ENCODE assay signal across 8 cellular contexts in the genomic region with DNA sequence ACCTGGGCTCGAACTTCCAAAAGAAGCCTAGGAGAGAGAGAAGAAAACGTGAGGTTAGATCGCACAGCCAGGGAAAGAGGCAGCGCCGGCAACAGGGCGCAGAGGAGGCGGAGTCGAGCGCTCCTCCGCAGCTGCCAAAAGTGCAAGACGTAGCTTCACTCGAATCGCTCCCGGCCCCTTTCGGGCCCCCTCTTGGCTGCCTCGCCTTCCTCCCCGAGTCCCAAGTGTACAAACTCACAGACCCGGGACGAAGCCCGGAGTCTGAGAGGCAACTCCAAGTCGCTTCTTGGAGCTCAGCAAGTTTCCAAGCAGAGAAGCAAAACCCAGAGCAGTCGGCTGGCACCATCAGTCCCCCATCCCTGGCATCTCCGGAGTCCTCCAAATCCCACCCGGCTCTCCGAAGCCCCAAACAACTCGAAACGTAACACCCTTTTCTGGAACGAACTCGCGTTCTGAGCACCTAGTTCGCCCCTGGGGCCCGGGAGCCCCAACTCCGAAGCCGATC. TPM values are rescaled to one million over a fixed set of nuclear protein-coding genes. Genes with fewer than 3 reads are reported as not detected.
DNase-seq lines count a peak whose midpoint lies in the region; ATAC-seq, FAIRE-seq and TF ChIP-seq lines count a peak whose summit lies in the region.

No MANE protein-coding gene starts in this region.

- intact Hi-C loops in testis (cut with DNase I; ENCODE audit: low total_unique reads): no loop called here

- H3K9me3 Mint-ChIP-seq in neural crest cell: no peaks in the 10 kb centered on the region

- no peaks in the 10 kb centered on the region for H3K36me3 Mint-ChIP-seq in neural crest cell (ENCODE audit: low read depth)

- peaks cover 17% of the 10 kb centered on the region for H3K4me1 Mint-ChIP-seq in neural crest cell

- H3K4me3 ChIP-seq in RWPE2 (ENCODE audit: severe bottlenecking): peak overlapping the region; percentile 95
- peak overlapping the region; percentile 91 for H3K4me3 ChIP-seq in testis

- H3K9me3 ChIP-seq in RWPE2 (ENCODE audit: severe bottlenecking) (no peaks in the 10 kb centered on the region), testis (no peaks in the 10 kb centered on the region)

- H3K27me3 ChIP-seq in RWPE2 (ENCODE audit: insufficient read depth, poor library complexity, severe bottlenecking): no peaks in the 10 kb centered on the region
- H3K27me3 ChIP-seq in testis: no peaks in the 10 kb centered on the region

- peak; percentile 55 for DNase-seq in 8988T
- peak; percentile 38 for DNase-seq in GM18507 (ENCODE audit: extremely low spot score, insufficient read length, low read depth)
- DNase-seq in RWPE2 (ENCODE audit: low spot score): peak; percentile 73
- DNase-seq in activated naive CD4-positive, alpha-beta T cell (lab: John Stamatoyannopoulos, UW): peak; percentile 10 to 47 (median 24)
- peak; percentile 35 for DNase-seq in foreskin melanocyte
- peak; percentile 44 for DNase-seq in neural crest cell (ENCODE audit: low read depth, low spot score)
- DNase-seq in testis: peak; percentile 82

- peak overlapping the region; percentile 71 for H3K27ac ChIP-seq in RWPE2 (ENCODE audit: poor library complexity, severe bottlenecking)
- peak overlapping the region; percentile 93 to 95 for H3K27ac ChIP-seq in testis

- peaks cover 4% of the 10 kb centered on the region for H3K27me3 Mint-ChIP-seq in neural crest cell (ENCODE audit: low read depth)

- peak overlapping the region; percentile 95 for H3K27ac Mint-ChIP-seq in neural crest cell (ENCODE audit: unreplicated experiment)

- H3K36me3 ChIP-seq in RWPE2 (ENCODE audit: low read depth): peaks cover 47% of the 10 kb centered on the region
- H3K36me3 ChIP-seq in testis (ENCODE audit: low read depth, missing control alignments): no peaks in the 10 kb centered on the region

- FAIRE-seq in GM18507 (lab: Jason Lieb, UNC): peak; percentile 59

- no peak for TF ChIP-seq CTCF in RWPE2 (IDR thresholded peaks at IDR 0.05; ENCODE audit: poor library complexity, severe bottlenecking)
- no peak for TF ChIP-seq CTCF in neural crest cell (conservative IDR thresholded peaks at IDR 0.05)
- TF ChIP-seq CTCF in testis (IDR thresholded peaks at IDR 0.05): no peak

- H3K4me3 Mint-ChIP-seq in neural crest cell: peak overlapping the region; percentile 97

- H3K4me1 ChIP-seq in RWPE2 (ENCODE audit: insufficient read depth, poor library complexity, severe bottlenecking) (peaks cover 10% of the 10 kb centered on the region), testis (peaks cover 12% of the 10 kb centered on the region)

- ATAC-seq in HG03139 (IDR thresholded peaks at IDR 0.05; ENCODE audit: unreplicated experiment) (peak; percentile 45), RWPE2 (ENCODE audit: low read depth) (peak; percentile 77)

- WGBS in testis, 2 donors: 1% methylated on average over 30 to 34 of the region's 34 CpGs

- TF ChIP-seq POLR2A in testis (IDR thresholded peaks at IDR 0.05): no peak

RNA-seq across cellular contexts. Expression of gene MIER3, which starts 1.2 kb away (rescaled TPM):
- total RNA-seq in neural crest cell (44.7 and 47.8 TPM in 2 replicates), testis (10 to 100 TPM; 68.7 to 71.6 TPM)
- polyA plus RNA-seq in testis (ENCODE audit: insufficient read depth, low read depth, low replicate concordance): 27.8 TPM

RNA-seq across cellular contexts. Expression of gene SETD9, which starts 41.3 kb away (rescaled TPM):
- total RNA-seq in neural crest cell: 21.2 and 23.7 TPM in 2 replicates
- 10 to 100 TPM; 27.3 to 43.5 TPM for total RNA-seq in testis
- 58.6 TPM for polyA plus RNA-seq in testis (ENCODE audit: insufficient read depth, low read depth, low replicate concordance)

Comparison
In these comparisons a context has a peak if more than half of its experiments do, and no peak if none do; other contexts are left out.
1. Peak in every context shown above with its lines: DNase-seq, ATAC-seq, H3K4me3 ChIP-seq and H3K27ac ChIP-seq.
2. DNase-seq: peak in every context shown above with its lines; median percentile 82 in testis; 73 in RWPE2; 55 in 8988T; 44 in neural crest cell; 38 in GM18507; 35 in foreskin melanocyte; 24 in activated naive CD4-positive, alpha-beta T cell.